ENCODE assay signal across 21 cellular contexts in genomic region chr4:61003301-61003700, GRCh38.
"Had no signal": no experiment of that assay in that cellular context is flagged by ENCODE, and none has a peak within 500 bp of the region (broad histone marks: within the 10 kb centered on the region; RNA-seq: fewer than 3 reads in every experiment).

No MANE protein-coding gene starts in this region.

- FAIRE-seq: keratinocyte had no signal

- H3K27ac ChIP-seq: dorsolateral prefrontal cortex, epithelial cell of prostate, tibial artery had no signal

- H3K27me3 ChIP-seq: dorsolateral prefrontal cortex, tibial artery had no signal

- H3K36me3 ChIP-seq: tibial artery had no signal

- H3K4me3 ChIP-seq: dorsolateral prefrontal cortex, lung, tibial artery had no signal

- H3K9me3 ChIP-seq: tibial artery had no signal

- H3K4me1 ChIP-seq: tibial artery had no signal

- DNase-seq: activated CD4-positive, alpha-beta T cell treated with anti-CD3 and anti-CD28 coated beads, Interleukin-2, amount 10 ng/mL, durations not matched to agents 24 days and 14 days; activated CD8-positive, alpha-beta T cell treated with anti-CD3 and anti-CD28 coated beads for 36 hours; activated naive CD4-positive, alpha-beta T cell treated with Interleukin-2 at 50 U/mL for 16 hours; activated T-cell treated with anti-CD3 and anti-CD28 coated beads, Interleukin-2, amount 50 U/mL, for 1 hour; aorta; dorsolateral prefrontal cortex; foreskin melanocyte; glutamatergic neuron; hypothalamus; nephron progenitor cell; occipital lobe; posterior cingulate gyrus; stimulated activated CD4-positive, alpha-beta T cell treated with anti-CD3 and anti-CD28 coated beads, Interleukin-12 subunit alpha, Interleukin-12 subunit beta, amount 100 ng/mL, for 4 hours; stimulated activated CD4-positive, alpha-beta T cell treated with anti-CD3 and anti-CD28 coated beads, Interleukin-2, amount 100 ng/mL, for 24 hours; stimulated activated naive CD8-positive, alpha-beta T cell treated with anti-CD3 and anti-CD28 coated beads, Interleukin-15, Interleukin-2, amounts not matched to agents 100 U/mL and 50 U/mL, for 24 hours; substantia nigra; T1000; tibial artery had no signal
